ENCODE assay signal across 8 cellular contexts in genomic region chr12:21264232-21264631, GRCh38.
"Had no signal": no experiment of that assay in that cellular context is flagged by ENCODE, and none has a peak within 500 bp of the region (broad histone marks: within the 10 kb centered on the region; RNA-seq: fewer than 3 reads in every experiment).

No MANE protein-coding gene starts in this region.

- FAIRE-seq: G401.6, GM12878, GM12891, GM12892, GM18507, GM19239 had no signal

- ATAC-seq: GM12878 had no signal

- H3K4me3 ChIP-seq: GM12878 had no signal

- DNase-seq: GDM1, GF-D8 had no signal
